Comparison of ENCODE assay signal across 9 cellular contexts in the genomic region with DNA sequence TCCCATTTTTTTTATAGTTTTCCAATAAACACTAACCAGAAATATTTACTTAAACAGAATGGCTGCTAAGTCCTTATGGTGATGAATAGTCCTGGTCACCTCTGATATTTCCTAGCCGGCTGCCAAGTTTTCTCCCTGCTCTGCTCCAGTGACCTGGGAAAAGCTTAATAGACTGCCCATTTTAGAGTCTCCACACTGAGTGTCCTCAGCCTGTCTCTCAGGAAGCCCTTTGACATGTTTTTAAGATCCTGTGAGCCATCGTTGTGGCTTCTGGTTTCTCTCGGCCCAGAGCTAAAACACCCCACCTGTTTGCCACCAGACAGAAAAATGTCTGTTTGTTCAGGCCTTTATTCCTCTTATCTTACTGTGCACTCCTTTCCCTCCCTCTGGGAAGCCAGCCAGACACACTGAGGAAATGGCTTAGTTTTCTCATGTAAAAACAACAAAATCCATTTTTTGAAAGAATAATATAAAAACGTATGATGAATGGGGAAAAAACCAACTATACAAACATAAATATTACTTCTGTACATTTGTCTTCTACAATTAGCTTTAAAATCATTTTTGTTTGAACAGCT. TPM values are rescaled to one million over a fixed set of nuclear protein-coding genes. Genes with fewer than 3 reads are reported as not detected.
DNase-seq lines count a peak whose midpoint lies in the region; ATAC-seq and TF ChIP-seq lines count a peak whose summit lies in the region.
"Had no signal": no experiment of that assay in that cellular context is flagged by ENCODE, and none has a peak within 500 bp of the region (broad histone marks: within the 10 kb centered on the region; RNA-seq: fewer than 3 reads in every experiment).

No MANE protein-coding gene starts in this region.

- no peak overlapping the region for H4K8ac ChIP-seq in H9 (replicated peaks; ENCODE audit: insufficient read length, low read depth, low read length)

- peak; percentile 78 for DNase-seq in LHCN-M2 (ENCODE audit: low read depth)
- DNase-seq in amniotic epithelial cell (ENCODE audit: low read depth) = peak; percentile 55
- peak in 1 of 3 donors; percentile 26 for DNase-seq in right cardiac atrium
- DNase-seq in smooth muscle cell of the brain vasculature (ENCODE audit: low read depth, low spot score) = peak; percentile 9
- DNase-seq in activated T-cell treated with anti-CD3 and anti-CD28 coated beads for 4 hours = no peak
- no peak for DNase-seq in activated T-helper 1 cell treated with anti-CD3 and anti-CD28 coated beads, Interleukin-12 subunit alpha, Interleukin-12 subunit beta, Interleukin-2, Interleukin-4 antibody, amounts not matched to agents 30 ng/mL and 10 ng/mL and 1 ng/mL, durations not matched to agents 14 hours and 24 hours and 36 hours (ENCODE audit: low spot score)
- no peak for DNase-seq in H9
- DNase-seq: activated CD8-positive, alpha-beta memory T cell treated with anti-CD3 and anti-CD28 coated beads for 24 hours had no signal

- ATAC-seq in right cardiac atrium (peak; percentile 67 to 77), GM19452 (IDR thresholded peaks at IDR 0.05; ENCODE audit: unreplicated experiment) (no peak)

- no peaks in the 10 kb centered on the region for H3K79me1 ChIP-seq in H9 (ENCODE audit: insufficient read depth, low read depth, low read length, poor library complexity, severe bottlenecking)

- H3K23me2 ChIP-seq in H9 (ENCODE audit: insufficient read length, low read depth, low read length, poor library complexity, severe bottlenecking) = no peaks in the 10 kb centered on the region

- H3K27ac Mint-ChIP-seq in activated T-helper 1 cell treated with anti-CD3 and anti-CD28 coated beads, Interleukin-12 subunit alpha, Interleukin-12 subunit beta, Interleukin-2, Interleukin-4 antibody, amounts not matched to agents 30 ng/mL and 10 ng/mL and 1 ng/mL, durations not matched to agents 14 hours and 24 hours and 36 hours = no peak overlapping the region
- H3K27ac Mint-ChIP-seq in H9 = peak overlapping the region in 1 of 3 experiments; percentile 58; a peak in 1 of 7 replicates

- no peak overlapping the region for H3K9ac ChIP-seq in H9 (ENCODE audit: extremely low read depth, insufficient read length, low read length)

- no peak overlapping the region for H4K5ac ChIP-seq in H9 (ENCODE audit: insufficient read length, low read depth, low read length)

- intact Hi-C loops in right cardiac atrium (cut with DNase I) = no loop called here
- intact Hi-C loops in activated T-helper 1 cell treated with anti-CD3 and anti-CD28 coated beads, Interleukin-12 subunit alpha, Interleukin-12 subunit beta, Interleukin-2, Interleukin-4 antibody, amounts not matched to agents 30 ng/mL and 10 ng/mL and 1 ng/mL, durations not matched to agents 14 hours and 24 hours and 36 hours (cut with micrococcal nuclease) = no loop called here

- no peak overlapping the region for H3K18ac ChIP-seq in H9 (ENCODE audit: insufficient read length, low read depth, low read length)

- no peak overlapping the region for H4K91ac ChIP-seq in H9 (ENCODE audit: insufficient read length, low read depth, low read length)

- 21% methylated on average over 4 of the region's 4 CpGs for WGBS in right cardiac atrium
- WGBS in H9 (ENCODE audit: extremely low coverage, insufficient read length, low lambda C conversion rate) = no CpG with 5 or more reads among the region's 4 CpGs

- H3K27ac ChIP-seq in right cardiac atrium (ENCODE audit: low read length) = no peak overlapping the region
- H3K27ac ChIP-seq in H9 (ENCODE audit: insufficient read length, low read depth, low read length) = no peak overlapping the region

- H3K4me1 ChIP-seq in right cardiac atrium (ENCODE audit: control insufficient read depth, insufficient read depth, low read length) (no peaks in the 10 kb centered on the region), H9 (ENCODE audit: insufficient read depth, low read length) (no peaks in the 10 kb centered on the region; the same call in 1 of the 2 replicates)

- no peaks in the 10 kb centered on the region for H3K27me3 Mint-ChIP-seq in activated T-helper 1 cell treated with anti-CD3 and anti-CD28 coated beads, Interleukin-12 subunit alpha, Interleukin-12 subunit beta, Interleukin-2, Interleukin-4 antibody, amounts not matched to agents 30 ng/mL and 10 ng/mL and 1 ng/mL, durations not matched to agents 14 hours and 24 hours and 36 hours (ENCODE audit: insufficient read depth)
- no peaks in the 10 kb centered on the region for H3K27me3 Mint-ChIP-seq in H9 (ENCODE audit: low read depth)

- H3K27me3 ChIP-seq in right cardiac atrium (ENCODE audit: control insufficient read depth, insufficient read depth) (no peaks in the 10 kb centered on the region), H9 (ENCODE audit: insufficient read depth, low read length) (no peaks in the 10 kb centered on the region)

- H3K23ac ChIP-seq in H9 (ENCODE audit: insufficient read length, low read depth, low read length) = no peak overlapping the region

- no peak overlapping the region for H2AFZ ChIP-seq in H9 (ENCODE audit: low read length)

- no peaks in the 10 kb centered on the region for H3K79me2 ChIP-seq in H9 (ENCODE audit: insufficient read depth, low read length)

- H3K9me3 Mint-ChIP-seq in activated T-helper 1 cell treated with anti-CD3 and anti-CD28 coated beads, Interleukin-12 subunit alpha, Interleukin-12 subunit beta, Interleukin-2, Interleukin-4 antibody, amounts not matched to agents 30 ng/mL and 10 ng/mL and 1 ng/mL, durations not matched to agents 14 hours and 24 hours and 36 hours = no peaks in the 10 kb centered on the region
- H3K9me3 Mint-ChIP-seq in H9 = no peaks in the 10 kb centered on the region

- no peaks in the 10 kb centered on the region for H3K9me3 ChIP-seq in right cardiac atrium (ENCODE audit: control insufficient read depth, low read length)
- H3K9me3 ChIP-seq in H9 (ENCODE audit: control insufficient read depth, low read depth, low read length) = no peaks in the 10 kb centered on the region

- H3K56ac ChIP-seq in H9 (ENCODE audit: insufficient read length, low read depth, low read length) = no peak overlapping the region

- H3K4me1 Mint-ChIP-seq in activated T-helper 1 cell treated with anti-CD3 and anti-CD28 coated beads, Interleukin-12 subunit alpha, Interleukin-12 subunit beta, Interleukin-2, Interleukin-4 antibody, amounts not matched to agents 30 ng/mL and 10 ng/mL and 1 ng/mL, durations not matched to agents 14 hours and 24 hours and 36 hours (ENCODE audit: low read depth) = no peaks in the 10 kb centered on the region
- no peaks in the 10 kb centered on the region for H3K4me1 Mint-ChIP-seq in H9

- H3K14ac ChIP-seq in H9 (ENCODE audit: insufficient read depth, low read length) = no peak overlapping the region

- H3K4me3 Mint-ChIP-seq in activated T-helper 1 cell treated with anti-CD3 and anti-CD28 coated beads, Interleukin-12 subunit alpha, Interleukin-12 subunit beta, Interleukin-2, Interleukin-4 antibody, amounts not matched to agents 30 ng/mL and 10 ng/mL and 1 ng/mL, durations not matched to agents 14 hours and 24 hours and 36 hours = no peak overlapping the region
- no peak overlapping the region for H3K4me3 Mint-ChIP-seq in H9

- no peak overlapping the region for H3T11ph ChIP-seq in H9 (ENCODE audit: low read length)

- no peak overlapping the region for H2BK120ac ChIP-seq in H9 (ENCODE audit: low read depth, low read length, poor library complexity, severe bottlenecking)

- no peak overlapping the region for H2BK5ac ChIP-seq in H9 (ENCODE audit: insufficient read length, low read length)

- H2AK5ac ChIP-seq in H9 (ENCODE audit: insufficient read length, low read length) = no peak overlapping the region

- peaks cover 4% of the 10 kb centered on the region for H3K36me3 Mint-ChIP-seq in activated T-helper 1 cell treated with anti-CD3 and anti-CD28 coated beads, Interleukin-12 subunit alpha, Interleukin-12 subunit beta, Interleukin-2, Interleukin-4 antibody, amounts not matched to agents 30 ng/mL and 10 ng/mL and 1 ng/mL, durations not matched to agents 14 hours and 24 hours and 36 hours (ENCODE audit: low read depth)
- peaks cover 13 to 29% (median 26%) of the 10 kb centered on the region in 3 experiments for H3K36me3 Mint-ChIP-seq in H9 (ENCODE audit: insufficient read depth in 1 of 3, low read depth in 3 of 3)

- H3K4me2 ChIP-seq in H9 (ENCODE audit: insufficient read depth, insufficient read length, low read length) = no peak overlapping the region

- H3K4ac ChIP-seq in H9 (ENCODE audit: low read depth, low read length) = no peak overlapping the region

- H2BK12ac ChIP-seq in H9 (ENCODE audit: insufficient read length, low read depth, low read length) = no peak overlapping the region

- no peak overlapping the region for H2BK20ac ChIP-seq in H9 (ENCODE audit: low read depth, low read length, poor library complexity, severe bottlenecking)

- no peak for TF ChIP-seq CTCF in H9 (conservative IDR thresholded peaks at IDR 0.05)

- no peak overlapping the region for H3K4me3 ChIP-seq in right cardiac atrium (ENCODE audit: low read length)

- no peaks in the 10 kb centered on the region for H4K20me1 ChIP-seq in H9 (ENCODE audit: control insufficient read depth, insufficient read depth, insufficient read length)

- H2BK15ac ChIP-seq in H9 (ENCODE audit: low read depth, low read length) = no peak overlapping the region

RNA-seq across cellular contexts. Expression of a gene that starts 25.4 kb away (rescaled TPM):
- total RNA-seq in LHCN-M2 (2014; rRNA removed) (4.5 and 5.8 TPM in 2 replicates), right cardiac atrium (100 to 1,000 TPM; 307 to 423 (median 349) TPM), H9 (2021) (44.0 and 50.1 TPM in 2 replicates)
- 6.5 TPM for polyA plus RNA-seq in LHCN-M2 (2012)
- 284 TPM for polyA plus RNA-seq in right cardiac atrium
- 0.15 and 0.44 TPM in 2 replicates for total RNA-seq in activated T-helper 1 cell treated with anti-CD3 and anti-CD28 coated beads, Interleukin-12 subunit alpha, Interleukin-12 subunit beta, Interleukin-2, Interleukin-4 antibody, amounts not matched to agents 30 ng/mL and 10 ng/mL and 1 ng/mL, durations not matched to agents 14 hours and 24 hours and 36 hours

RNA-seq across cellular contexts. Expression of a gene that starts 55.5 kb away (rescaled TPM):
- total RNA-seq in LHCN-M2 (2014; rRNA removed) (9.3 and 11.8 TPM in 2 replicates), right cardiac atrium (10 to 100 TPM; 17.4 to 30.0 (median 22.2) TPM), H9 (2021) (24.3 and 25.7 TPM in 2 replicates)
- polyA plus RNA-seq in LHCN-M2 (2012) = 7.2 TPM
- polyA plus RNA-seq in right cardiac atrium = 20.0 TPM
- 21.2 and 24.2 TPM in 2 replicates for total RNA-seq in activated T-helper 1 cell treated with anti-CD3 and anti-CD28 coated beads, Interleukin-12 subunit alpha, Interleukin-12 subunit beta, Interleukin-2, Interleukin-4 antibody, amounts not matched to agents 30 ng/mL and 10 ng/mL and 1 ng/mL, durations not matched to agents 14 hours and 24 hours and 36 hours

RNA-seq across cellular contexts. Expression of a gene that starts 55.6 kb away (rescaled TPM):
- 18.5 and 19.5 TPM in 2 replicates for total RNA-seq in LHCN-M2 (2014; rRNA removed)
- polyA plus RNA-seq in LHCN-M2 (2012) = 9.4 TPM
- 10 to 100 TPM; 12.3 to 14.7 (median 13.0) TPM for total RNA-seq in right cardiac atrium
- polyA plus RNA-seq in right cardiac atrium = 5.8 TPM
- 22.1 and 22.2 TPM in 2 replicates for total RNA-seq in activated T-helper 1 cell treated with anti-CD3 and anti-CD28 coated beads, Interleukin-12 subunit alpha, Interleukin-12 subunit beta, Interleukin-2, Interleukin-4 antibody, amounts not matched to agents 30 ng/mL and 10 ng/mL and 1 ng/mL, durations not matched to agents 14 hours and 24 hours and 36 hours
- total RNA-seq in H9 (2021) = 23.4 and 25.0 TPM in 2 replicates

Comparison
In these comparisons a context has a peak if more than half of its experiments do, and no peak if none do; other contexts are left out.
1. DNase-seq: peak in LHCN-M2 (single experiment), amniotic epithelial cell (single experiment) and smooth muscle cell of the brain vasculature (single experiment); none in activated T-cell treated with anti-CD3 and anti-CD28 coated beads for 4 hours (single experiment), activated T-helper 1 cell treated with anti-CD3 and anti-CD28 coated beads, Interleukin-12 subunit alpha, Interleukin-12 subunit beta, Interleukin-2, Interleukin-4 antibody, amounts not matched to agents 30 ng/mL and 10 ng/mL and 1 ng/mL, durations not matched to agents 14 hours and 24 hours and 36 hours (single experiment) and H9 (single experiment).